ENCODE assay signal across 8 cellular contexts in genomic region chr1:175208773-175209492, GRCh38. TPM values are rescaled to one million over a fixed set of nuclear protein-coding genes. Genes with fewer than 3 reads are reported as not detected.
DNase-seq lines count a peak whose midpoint lies in the region; ATAC-seq and TF ChIP-seq lines count a peak whose summit lies in the region.

No MANE protein-coding gene starts in this region.

- H3K9me2 ChIP-seq in GM23248 (ENCODE audit: insufficient read depth), result no peaks in the 10 kb centered on the region

- H2AFZ ChIP-seq in GM23248, result no peak overlapping the region

- no peak overlapping the region for H3K4me2 ChIP-seq in GM23248 (ENCODE audit: unreplicated experiment)

- intact Hi-C loops in dorsolateral prefrontal cortex (cut with DNase I), result no loop called here

- WGBS in GM23248 (ENCODE audit: low coverage in 1 of 2, low lambda C conversion rate in 2 of 2, missing lambda C conversion rate in 2 of 2), 2 experiments, result 25 to 31% methylated on average over 6 of the region's 6 CpGs

- H3K9me3 ChIP-seq in neutrophil, result no peaks in the 10 kb centered on the region
- H3K9me3 ChIP-seq in GM23248 (ENCODE audit: low read depth), result no peaks in the 10 kb centered on the region

- in situ Hi-C loops in GM23248 (cut with MboI), result no loop called here

- H3F3A ChIP-seq in GM23248 (ENCODE audit: insufficient read depth), result no peaks in the 10 kb centered on the region

- TF ChIP-seq CTCF in neutrophil (IDR thresholded peaks at IDR 0.05) (no peak), dorsolateral prefrontal cortex (IDR thresholded peaks at IDR 0.05 in 54 of 56, conservative IDR thresholded peaks at IDR 0.05 in 2 of 56; ENCODE audit: low read depth in 1 of 56, partially characterized antibody in 56 of 56) (no peak)

- H3K36me3 ChIP-seq in neutrophil (no peaks in the 10 kb centered on the region), GM23248 (ENCODE audit: low read depth) (no peaks in the 10 kb centered on the region)

- H3K27ac ChIP-seq in neutrophil (peak overlapping the region; percentile 17), GM23248 (no peak overlapping the region), dorsolateral prefrontal cortex (no peak overlapping the region)

- no peak overlapping the region for H3K9ac ChIP-seq in GM23248

- H3K4me3 ChIP-seq in neutrophil (ENCODE audit: low read depth in 1 of 2, low read length in 1 of 2), result no peak overlapping the region
- no peak overlapping the region for H3K4me3 ChIP-seq in GM23248
- no peak overlapping the region for H3K4me3 ChIP-seq in dorsolateral prefrontal cortex

- ATAC-seq in GM21423 (IDR thresholded peaks at IDR 0.05; ENCODE audit: unreplicated experiment), result peak; percentile 70

- H3K4me1 ChIP-seq in neutrophil (ENCODE audit: control insufficient read depth in 1 of 2, insufficient read depth in 1 of 2, low read depth in 1 of 2, low read length in 1 of 2), result peaks cover 19 to 21% of the 10 kb centered on the region in 2 experiments
- no peaks in the 10 kb centered on the region for H3K4me1 ChIP-seq in GM23248 (ENCODE audit: insufficient read depth)

- peak; percentile 31 for TF ChIP-seq POLR2A in GM15510 (IDR thresholded peaks at IDR 0.05; ENCODE audit: borderline replicate concordance, extremely low read depth, insufficient read length)

- H3K27me3 ChIP-seq in neutrophil (no peaks in the 10 kb centered on the region), GM23248 (replicated peaks; ENCODE audit: insufficient read depth) (no peaks in the 10 kb centered on the region), dorsolateral prefrontal cortex (no peaks in the 10 kb centered on the region)

- no peaks in the 10 kb centered on the region for H4K20me1 ChIP-seq in GM23248 (ENCODE audit: insufficient read depth)

- DNase-seq in HT1080 (ENCODE audit: low read depth) (peak; percentile 44), GM23248 (no peak), COR-L47 (lab: John Stamatoyannopoulos, UW) (no peak), dorsolateral prefrontal cortex (no peak)
- peak; percentile 24 for DNase-seq in activated CD4-positive, alpha-beta T cell treated with anti-CD3 and anti-CD28 coated beads for 1 hour

- no peaks in the 10 kb centered on the region for H3K79me2 ChIP-seq in GM23248 (ENCODE audit: insufficient read depth)

RNA-seq across cellular contexts. Expression of gene KIAA0040, which starts 16.4 kb away (rescaled TPM):
- total RNA-seq in HT1080 (2014; rRNA removed; shearing (Covaris generic)), result not detected in 2 replicates
- polyA plus RNA-seq in HT1080 (2015; cell fraction: cytosol; rRNA removed), result 0.09 and 0.21 TPM in 2 replicates
- 0.17 and 0.35 TPM in 2 replicates for polyA plus RNA-seq in HT1080 (2015; cell fraction: nucleus; rRNA removed)
- total RNA-seq in GM23248 (2014; rRNA removed; shearing (Covaris generic)), result 0.22 TPM in 1 of 2 replicates, not detected in the other
- polyA plus RNA-seq in GM23248 (2016; fragmentation: Nextera tagmentation; extraction: Ambion mirVana), result 0.04 and 0.08 TPM in 2 replicates
- total RNA-seq in dorsolateral prefrontal cortex, result 10 to 100 TPM in 8 of 120 experiments, 1 to 10 TPM in 112; 1.1 to 41.1 (median 4.4) TPM

Comparison
In these comparisons a context has a peak if more than half of its experiments do, and no peak if none do; other contexts are left out.
1. DNase-seq: peak in HT1080 (single experiment) and activated CD4-positive, alpha-beta T cell treated with anti-CD3 and anti-CD28 coated beads for 1 hour (single experiment); none in GM23248 (single experiment), COR-L47 (single experiment) and dorsolateral prefrontal cortex (0 of 10).